In genomic region chr10:71285180-71285545, GRCh38 we compare ENCODE assay signal across 9 cellular contexts. TPM values are rescaled to one million over a fixed set of nuclear protein-coding genes. Genes with fewer than 3 reads are reported as not detected.
A peak's percentile ranks its signal among the peaks of the same experiment; 100 is the strongest.
DNase-seq lines count a peak whose midpoint lies in the region; TF ChIP-seq lines count a peak whose summit lies in the region.
"Had no signal": no experiment of that assay in that cellular context is flagged by ENCODE, and none has a peak within 500 bp of the region (broad histone marks: within the 10 kb centered on the region; RNA-seq: fewer than 3 reads in every experiment).

No MANE protein-coding gene starts in this region.

- no peaks in the 10 kb centered on the region for H3K9me3 Mint-ChIP-seq in progenitor cell of endocrine pancreas (ENCODE audit: low read depth)
- H3K9me3 Mint-ChIP-seq: CD8-positive, alpha-beta memory T cell had no signal

- peaks cover 3% of the 10 kb centered on the region for H3K27me3 Mint-ChIP-seq in progenitor cell of endocrine pancreas

- H3K36me3 Mint-ChIP-seq in progenitor cell of endocrine pancreas (ENCODE audit: insufficient read depth) = no peaks in the 10 kb centered on the region
- H3K36me3 Mint-ChIP-seq: CD8-positive, alpha-beta memory T cell had no signal

- no peaks in the 10 kb centered on the region for H3K4me1 Mint-ChIP-seq in progenitor cell of endocrine pancreas (ENCODE audit: low read depth)
- H3K4me1 Mint-ChIP-seq: CD8-positive, alpha-beta memory T cell had no signal

- peak; percentile 26 to 62 (median 29) for DNase-seq in NCI-H1417 (lab: John Stamatoyannopoulos, UW)
- no peak for DNase-seq in NCI-H1417 treated with DMSO at 0.1 percent for 48 hours (lab: John Stamatoyannopoulos, UW)
- peak; percentile 34 for DNase-seq in NCI-H1092 treated with DMSO at 0.1 percent for 48 hours (lab: John Stamatoyannopoulos, UW)
- DNase-seq in activated T-cell treated with anti-CD3 and anti-CD28 coated beads, Interleukin-2, amount 50 U/mL, for 1 hour = peak; percentile 24
- peak; percentile 60 for DNase-seq in germinal center (ENCODE audit: low spot score)
- peak; percentile 60 for DNase-seq in progenitor cell of endocrine pancreas (ENCODE audit: low spot score, unreplicated experiment)
- DNase-seq in NCI-H526 treated with DMSO at 0.1 percent for 48 hours (lab: John Stamatoyannopoulos, UW) = no peak
- no peak for DNase-seq in NCI-H446 treated with DMSO at 0.1 percent for 48 hours (lab: John Stamatoyannopoulos, UW)

- no peak overlapping the region for H3K27ac Mint-ChIP-seq in progenitor cell of endocrine pancreas
- H3K27ac Mint-ChIP-seq: CD8-positive, alpha-beta memory T cell had no signal

- peak; percentile 81 for TF ChIP-seq CTCF in progenitor cell of endocrine pancreas (IDR thresholded peaks at IDR 0.05; ENCODE audit: unreplicated experiment)

- H3K4me3 Mint-ChIP-seq in progenitor cell of endocrine pancreas (ENCODE audit: low read depth) = no peak overlapping the region
- H3K4me3 Mint-ChIP-seq: CD8-positive, alpha-beta memory T cell had no signal

RNA-seq across cellular contexts. Expression of gene SLC29A3, which starts 33.9 kb away (rescaled TPM):
- total RNA-seq in progenitor cell of endocrine pancreas = 13.3 and 13.7 TPM in 2 replicates

Comparison
In these comparisons a context has a peak if more than half of its experiments do, and no peak if none do; other contexts are left out.
1. DNase-seq: peak in NCI-H1417 (3 of 3), NCI-H1092 treated with DMSO at 0.1 percent for 48 hours (single experiment), activated T-cell treated with anti-CD3 and anti-CD28 coated beads, Interleukin-2, amount 50 U/mL, for 1 hour (single experiment), germinal center (single experiment) and progenitor cell of endocrine pancreas (single experiment); none in NCI-H1417 treated with DMSO at 0.1 percent for 48 hours (single experiment), NCI-H526 treated with DMSO at 0.1 percent for 48 hours (single experiment) and NCI-H446 treated with DMSO at 0.1 percent for 48 hours (single experiment).